Comparison of ENCODE assay signal across 1 cellular context in the genomic region with DNA sequence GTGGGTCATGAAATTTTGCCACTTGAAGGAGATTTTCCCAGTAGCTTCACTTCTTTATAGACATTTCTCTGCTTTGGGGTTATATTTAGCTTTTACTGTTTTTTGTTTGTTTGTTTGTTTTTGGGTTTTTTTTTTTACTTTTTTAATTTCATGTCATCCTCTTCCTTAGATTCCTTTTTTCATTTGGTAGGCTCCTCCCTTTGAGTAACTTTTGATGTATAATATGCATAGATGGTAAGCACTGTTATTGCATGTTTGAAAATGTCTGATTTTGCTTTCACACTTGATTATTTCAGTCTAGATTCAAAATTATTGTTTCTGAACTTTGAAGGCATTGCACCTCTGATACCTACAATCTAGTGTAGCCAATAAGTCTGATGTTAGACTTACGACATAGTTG.
A peak's percentile ranks its signal among the peaks of the same experiment; 100 is the strongest.
TF ChIP-seq lines count a peak whose summit lies in the region.

No MANE protein-coding gene starts in this region.

TF ChIP-seq in GM12878, 131 proteins besides CTCF, POLR2A, EP300 and RAD21:
- TF ChIP-seq SPI1 (IDR thresholded peaks at IDR 0.05; ENCODE audit: borderline replicate concordance, insufficient read depth, low read depth, low read length) (no peak), ZNF622 (IDR thresholded peaks at IDR 0.05) (no peak), YBX1 (IDR thresholded peaks at IDR 0.05) (peak; percentile 66; the same call in 1 of the 2 replicates), MTA3 (IDR thresholded peaks at IDR 0.05; ENCODE audit: borderline replicate concordance, low read length) (no peak), HDGF (IDR thresholded peaks at IDR 0.05) (0 out of 2 replicates have a peak, but pooled peaks have one; percentile 24)
- TF ChIP-seq, protein P1, sequence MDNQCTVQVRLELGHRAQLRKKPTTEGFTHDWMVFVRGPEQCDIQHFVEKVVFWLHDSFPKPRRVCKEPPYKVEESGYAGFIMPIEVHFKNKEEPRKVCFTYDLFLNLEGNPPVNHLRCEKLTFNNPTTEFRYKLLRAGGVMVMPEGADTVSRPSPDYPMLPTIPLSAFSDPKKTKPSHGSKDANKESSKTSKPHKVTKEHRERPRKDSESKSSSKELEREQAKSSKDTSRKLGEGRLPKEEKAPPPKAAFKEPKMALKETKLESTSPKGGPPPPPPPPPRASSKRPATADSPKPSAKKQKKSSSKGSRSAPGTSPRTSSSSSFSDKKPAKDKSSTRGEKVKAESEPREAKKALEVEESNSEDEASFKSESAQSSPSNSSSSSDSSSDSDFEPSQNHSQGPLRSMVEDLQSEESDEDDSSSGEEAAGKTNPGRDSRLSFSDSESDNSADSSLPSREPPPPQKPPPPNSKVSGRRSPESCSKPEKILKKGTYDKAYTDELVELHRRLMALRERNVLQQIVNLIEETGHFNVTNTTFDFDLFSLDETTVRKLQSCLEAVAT (IDR thresholded peaks at IDR 0.05) = peak; percentile 75
